In the genomic region with DNA sequence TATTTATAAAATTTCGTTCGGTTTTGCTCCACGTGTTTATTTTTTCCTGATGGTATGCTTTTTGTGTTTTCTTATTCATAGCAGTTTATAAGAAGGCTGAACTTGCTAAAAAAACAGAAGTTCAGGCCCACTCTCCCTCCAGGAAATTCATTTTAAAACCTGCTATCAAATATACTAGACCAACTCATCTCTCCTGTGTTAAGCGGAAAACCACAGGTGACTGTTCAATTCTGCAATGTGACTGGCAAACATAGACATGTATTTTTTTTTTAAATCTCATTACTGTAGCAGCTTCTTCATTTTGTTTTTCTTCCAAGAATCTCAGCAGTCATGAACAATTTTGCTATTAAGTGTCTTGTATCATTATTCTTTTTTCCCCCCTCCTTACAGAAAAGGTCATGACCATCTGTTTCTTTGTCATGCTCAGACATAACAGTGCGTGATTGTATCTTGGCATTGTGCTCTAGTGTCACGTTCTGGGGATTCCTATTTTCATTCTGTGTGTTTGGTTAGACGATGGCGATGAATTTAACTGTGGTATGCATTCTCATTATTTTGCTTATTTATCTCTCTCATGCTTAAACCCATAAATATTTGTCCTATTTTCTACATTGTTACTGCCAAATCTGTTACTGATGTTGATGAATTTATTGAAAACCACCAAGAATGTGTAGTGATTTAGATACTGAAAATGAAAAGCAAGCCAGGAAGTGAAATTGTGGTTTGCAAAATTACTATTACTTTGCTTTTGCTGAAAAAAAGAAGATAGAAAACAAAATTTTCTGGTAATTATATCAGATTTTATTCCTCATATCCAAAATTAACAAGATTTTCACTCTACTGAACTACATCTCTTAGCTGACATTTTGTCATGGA, we compare ENCODE assay signal across 11 cellular contexts.
A peak's percentile ranks its signal among the peaks of the same experiment; 100 is the strongest.
DNase-seq lines count a peak whose midpoint lies in the region; ATAC-seq lines count a peak whose summit lies in the region.
"Had no signal": no experiment of that assay in that cellular context is flagged by ENCODE, and none has a peak within 500 bp of the region (broad histone marks: within the 10 kb centered on the region; RNA-seq: fewer than 3 reads in every experiment).

No MANE protein-coding gene starts in this region.

- ATAC-seq in GM18861 (IDR thresholded peaks at IDR 0.05; ENCODE audit: unreplicated experiment) (peak; percentile 69), GM21526 (IDR thresholded peaks at IDR 0.05; ENCODE audit: low FRiP score, unreplicated experiment) (peak; percentile 65), HG03139 (IDR thresholded peaks at IDR 0.05; ENCODE audit: unreplicated experiment) (peak; percentile 72), Right ventricle myocardium inferior (no peak)
- ATAC-seq: T-helper 17 cell had no signal

- DNase-seq in foreskin melanocyte (peak; percentile 83), Right ventricle myocardium inferior (ENCODE audit: missing footprints) (no peak), DMS79 treated with DMSO at 0.1 percent for 48 hours (lab: John Stamatoyannopoulos, UW) (no peak), AML-193 (lab: John Stamatoyannopoulos, UW) (no peak)
- no peak for DNase-seq in stimulated activated CD4-positive, alpha-beta T cell treated with anti-CD3 and anti-CD28 coated beads, Interleukin-4, amount 100 ng/mL, for 4 hours
- DNase-seq: activated naive CD4-positive, alpha-beta T cell treated with Interleukin-2 at 50 U/mL for 16 hours; NCI-H526; T-helper 17 cell had no signal

- intact Hi-C loops in Right ventricle myocardium inferior (cut with DNase I) = no loop called here
